ENCODE assay signal across 1 cellular context in the genomic region with DNA sequence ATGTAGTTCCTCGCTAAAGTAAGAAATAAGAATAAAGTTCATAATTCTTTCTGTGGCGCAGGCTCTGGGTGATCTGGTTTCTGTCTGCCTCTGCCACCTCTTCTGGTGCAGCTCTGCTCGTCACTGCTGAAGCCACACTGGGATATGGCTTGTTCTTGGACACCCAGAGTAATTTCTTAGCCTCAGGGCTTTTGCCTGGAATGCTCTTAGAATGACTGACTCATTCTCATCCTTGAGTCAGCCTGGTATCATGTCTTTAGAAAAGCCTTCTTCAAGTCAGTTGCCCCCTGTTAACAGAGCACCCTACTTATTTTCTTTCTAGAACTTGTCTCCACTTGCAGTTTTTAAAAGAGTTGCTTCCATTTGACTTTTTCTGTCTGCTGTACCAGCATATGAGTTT.
TF ChIP-seq lines count a peak whose summit lies in the region.

No MANE protein-coding gene starts in this region.

TF ChIP-seq in HepG2, 621 proteins besides CTCF, POLR2A, EP300 and RAD21:
- TF ChIP-seq ZNF839 (CRISPR knock-in tag; IDR thresholded peaks at IDR 0.05; ENCODE audit: borderline replicate concordance), result no peak
- no peak for TF ChIP-seq E2F1 (CRISPR knock-in tag; IDR thresholded peaks at IDR 0.05)
- TF ChIP-seq CBFB (CRISPR knock-in tag; IDR thresholded peaks at IDR 0.05), result no peak
- TF ChIP-seq ZBTB39 (CRISPR knock-in tag; IDR thresholded peaks at IDR 0.05), result no peak
- no peak for TF ChIP-seq GABPB1 (CRISPR knock-in tag; IDR thresholded peaks at IDR 0.05)
- TF ChIP-seq ZSCAN20 (CRISPR knock-in tag; IDR thresholded peaks at IDR 0.05; ENCODE audit: borderline replicate concordance), result no peak
- no peak for TF ChIP-seq BHLHE40 (IDR thresholded peaks at IDR 0.05; ENCODE audit: low read length)
- TF ChIP-seq ZBTB37 (CRISPR knock-in tag; IDR thresholded peaks at IDR 0.05), result no peak
- TF ChIP-seq, protein P1, sequence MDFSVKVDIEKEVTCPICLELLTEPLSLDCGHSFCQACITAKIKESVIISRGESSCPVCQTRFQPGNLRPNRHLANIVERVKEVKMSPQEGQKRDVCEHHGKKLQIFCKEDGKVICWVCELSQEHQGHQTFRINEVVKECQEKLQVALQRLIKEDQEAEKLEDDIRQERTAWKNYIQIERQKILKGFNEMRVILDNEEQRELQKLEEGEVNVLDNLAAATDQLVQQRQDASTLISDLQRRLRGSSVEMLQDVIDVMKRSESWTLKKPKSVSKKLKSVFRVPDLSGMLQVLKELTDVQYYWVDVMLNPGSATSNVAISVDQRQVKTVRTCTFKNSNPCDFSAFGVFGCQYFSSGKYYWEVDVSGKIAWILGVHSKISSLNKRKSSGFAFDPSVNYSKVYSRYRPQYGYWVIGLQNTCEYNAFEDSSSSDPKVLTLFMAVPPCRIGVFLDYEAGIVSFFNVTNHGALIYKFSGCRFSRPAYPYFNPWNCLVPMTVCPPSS (IDR thresholded peaks at IDR 0.05), result no peak
- TF ChIP-seq, protein P2, sequence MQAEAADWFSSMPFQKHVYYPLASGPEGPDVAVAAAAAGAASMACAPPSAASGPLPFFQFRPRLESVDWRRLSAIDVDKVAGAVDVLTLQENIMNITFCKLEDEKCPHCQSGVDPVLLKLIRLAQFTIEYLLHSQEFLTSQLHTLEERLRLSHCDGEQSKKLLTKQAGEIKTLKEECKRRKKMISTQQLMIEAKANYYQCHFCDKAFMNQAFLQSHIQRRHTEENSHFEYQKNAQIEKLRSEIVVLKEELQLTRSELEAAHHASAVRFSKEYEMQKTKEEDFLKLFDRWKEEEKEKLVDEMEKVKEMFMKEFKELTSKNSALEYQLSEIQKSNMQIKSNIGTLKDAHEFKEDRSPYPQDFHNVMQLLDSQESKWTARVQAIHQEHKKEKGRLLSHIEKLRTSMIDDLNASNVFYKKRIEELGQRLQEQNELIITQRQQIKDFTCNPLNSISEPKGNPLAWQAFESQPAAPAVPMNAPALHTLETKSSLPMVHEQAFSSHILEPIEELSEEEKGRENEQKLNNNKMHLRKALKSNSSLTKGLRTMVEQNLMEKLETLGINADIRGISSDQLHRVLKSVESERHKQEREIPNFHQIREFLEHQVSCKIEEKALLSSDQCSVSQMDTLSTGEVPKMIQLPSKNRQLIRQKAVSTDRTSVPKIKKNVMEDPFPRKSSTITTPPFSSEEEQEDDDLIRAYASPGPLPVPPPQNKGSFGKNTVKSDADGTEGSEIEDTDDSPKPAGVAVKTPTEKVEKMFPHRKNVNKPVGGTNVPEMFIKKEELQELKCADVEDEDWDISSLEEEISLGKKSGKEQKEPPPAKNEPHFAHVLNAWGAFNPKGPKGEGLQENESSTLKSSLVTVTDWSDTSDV (CRISPR knock-in tag; IDR thresholded peaks at IDR 0.05), result no peak
- no peak for TF ChIP-seq ZNF558 (CRISPR knock-in tag; IDR thresholded peaks at IDR 0.05; ENCODE audit: borderline replicate concordance)
- no peak for TF ChIP-seq NKX3-1 (CRISPR knock-in tag; IDR thresholded peaks at IDR 0.05)
- TF ChIP-seq, protein P3, sequence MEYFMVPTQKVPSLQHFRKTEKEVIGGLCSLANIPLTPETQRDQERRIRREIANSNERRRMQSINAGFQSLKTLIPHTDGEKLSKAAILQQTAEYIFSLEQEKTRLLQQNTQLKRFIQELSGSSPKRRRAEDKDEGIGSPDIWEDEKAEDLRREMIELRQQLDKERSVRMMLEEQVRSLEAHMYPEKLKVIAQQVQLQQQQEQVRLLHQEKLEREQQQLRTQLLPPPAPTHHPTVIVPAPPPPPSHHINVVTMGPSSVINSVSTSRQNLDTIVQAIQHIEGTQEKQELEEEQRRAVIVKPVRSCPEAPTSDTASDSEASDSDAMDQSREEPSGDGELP (IDR thresholded peaks at IDR 0.05; ENCODE audit: borderline replicate concordance, low read depth), result no peak
- TF ChIP-seq TMF1 (CRISPR knock-in tag; IDR thresholded peaks at IDR 0.05; ENCODE audit: low read depth), result no peak
- no peak for TF ChIP-seq ETV5 (CRISPR knock-in tag; IDR thresholded peaks at IDR 0.05; ENCODE audit: borderline replicate concordance)
- TF ChIP-seq ZNF335 (CRISPR knock-in tag; IDR thresholded peaks at IDR 0.05), result no peak
- TF ChIP-seq ZNF318 (CRISPR knock-in tag; IDR thresholded peaks at IDR 0.05), result no peak
- TF ChIP-seq TARDBP (CRISPR knock-in tag; IDR thresholded peaks at IDR 0.05), result no peak
- TF ChIP-seq HES4 (CRISPR knock-in tag; IDR thresholded peaks at IDR 0.05; ENCODE audit: borderline replicate concordance), result no peak
